Comparison of ENCODE assay signal across 7 cellular contexts in the genomic region with DNA sequence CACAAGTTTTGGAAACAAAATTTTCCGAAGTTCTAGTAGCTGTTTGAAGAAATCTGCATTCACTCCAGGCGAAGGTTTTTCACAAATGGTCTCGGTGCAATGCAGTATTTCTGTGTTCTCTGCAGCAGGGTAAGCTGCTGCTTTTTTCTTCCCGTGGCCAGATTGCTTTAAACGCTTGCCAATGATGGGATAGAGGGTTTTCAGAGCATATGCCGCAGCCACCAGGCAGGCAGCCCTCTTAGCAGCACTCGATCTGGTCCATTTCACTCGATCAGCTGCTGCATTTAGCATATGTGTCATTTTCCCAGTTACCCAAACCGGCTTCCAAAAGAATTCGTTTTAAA. TPM values are rescaled to one million over a fixed set of nuclear protein-coding genes. Genes with fewer than 3 reads are reported as not detected.
DNase-seq lines count a peak whose midpoint lies in the region; ATAC-seq lines count a peak whose summit lies in the region.

No MANE protein-coding gene starts in this region.

- H3K4me3 Mint-ChIP-seq in central memory CD8-positive, alpha-beta T cell: no peak overlapping the region

- H3K36me3 Mint-ChIP-seq in central memory CD8-positive, alpha-beta T cell (ENCODE audit: insufficient read depth): peaks cover 14% of the 10 kb centered on the region

- peaks cover 34% of the 10 kb centered on the region for H3K4me1 Mint-ChIP-seq in central memory CD8-positive, alpha-beta T cell

- ATAC-seq in GM18867 (IDR thresholded peaks at IDR 0.05; ENCODE audit: unreplicated experiment): peak; percentile 16
- peak; percentile 11 for ATAC-seq in HG02571 (IDR thresholded peaks at IDR 0.05; ENCODE audit: unreplicated experiment)
- ATAC-seq in central memory CD8-positive, alpha-beta T cell (replicated peaks; ENCODE audit: extremely low read depth, poor library complexity, severe bottlenecking): peak; percentile 15

- H3K27ac Mint-ChIP-seq in central memory CD8-positive, alpha-beta T cell (ENCODE audit: low read depth): no peak overlapping the region

- no peaks in the 10 kb centered on the region for H3K9me3 Mint-ChIP-seq in central memory CD8-positive, alpha-beta T cell

- DNase-seq in NCI-H2171 treated with DMSO at 0.1 percent for 48 hours (lab: John Stamatoyannopoulos, UW) (peak; percentile 90), retina (no peak), NCI-H2029 (lab: John Stamatoyannopoulos, UW) (no peak)
- no peak for DNase-seq in central memory CD8-positive, alpha-beta T cell (ENCODE audit: low spot score in 2 of 2)

- H3K4me3 ChIP-seq in mesodermal cell (ENCODE audit: extremely low read depth, insufficient read depth, low read length, poor library complexity, severe bottlenecking): peak overlapping the region; percentile 44

- 56 to 59% methylated on average over 8 of the region's 10 CpGs for WGBS in mesodermal cell (ENCODE audit: insufficient coverage in 2 of 2), 2 experiments

- H3K9me3 ChIP-seq in mesodermal cell (ENCODE audit: control insufficient read depth, low read length): no peaks in the 10 kb centered on the region

- no peaks in the 10 kb centered on the region for H3K27me3 Mint-ChIP-seq in central memory CD8-positive, alpha-beta T cell

- peak overlapping the region; percentile 55 for H3K27ac ChIP-seq in mesodermal cell (ENCODE audit: low read depth, low read length, severe bottlenecking)

- no peaks in the 10 kb centered on the region for H3K36me3 ChIP-seq in mesodermal cell (ENCODE audit: control insufficient read depth, insufficient read depth, low read length)

- peaks cover 13% of the 10 kb centered on the region for H3K4me1 ChIP-seq in mesodermal cell (ENCODE audit: control insufficient read depth, insufficient read depth, low read length, poor library complexity, severe bottlenecking)

RNA-seq across cellular contexts. Expression of a gene that starts 0.3 kb away (rescaled TPM):
- 0.59 TPM for polyA plus RNA-seq in mesodermal cell (2013, experiment 1 of 2)
- polyA plus RNA-seq in mesodermal cell (2013, experiment 2 of 2): 0.56 TPM
